In the genomic region with DNA sequence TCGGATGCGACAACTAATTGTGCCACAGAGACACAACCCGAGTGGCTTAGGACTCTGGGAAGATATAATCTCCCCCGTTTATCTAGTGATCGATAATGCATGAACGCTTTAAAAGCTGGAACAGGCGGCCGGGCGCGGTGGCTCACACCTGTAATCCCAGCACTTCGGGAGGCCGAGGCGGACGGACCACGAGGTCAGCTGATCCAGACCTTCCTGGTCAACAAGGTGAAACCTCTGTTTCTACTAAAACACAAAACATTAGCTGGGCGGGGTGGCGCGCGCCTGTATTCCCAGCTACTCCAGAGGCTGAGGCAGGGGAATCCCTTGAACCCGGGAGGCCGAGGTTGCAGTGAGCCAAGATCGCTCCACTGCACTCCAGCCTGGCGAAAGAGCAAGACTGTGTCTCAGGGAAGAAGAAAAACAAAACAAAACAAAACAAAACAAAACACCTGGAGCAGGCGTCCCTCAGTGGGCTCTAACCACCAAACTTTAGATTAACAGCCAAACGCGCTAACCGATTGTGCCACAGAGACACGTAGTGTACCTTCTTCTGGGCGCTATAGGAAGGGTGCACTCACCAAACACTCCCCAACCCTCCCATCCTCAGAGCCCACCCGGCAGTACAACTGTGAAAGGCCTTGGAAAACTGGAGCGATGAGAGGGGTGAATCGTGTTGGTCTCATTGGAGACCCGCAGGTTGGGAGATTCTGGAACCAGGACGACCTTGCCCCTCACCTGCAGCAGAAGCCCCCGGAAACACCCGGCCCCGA, we compare ENCODE assay signal across 7 cellular contexts. TPM values are rescaled to one million over a fixed set of nuclear protein-coding genes. Genes with fewer than 3 reads are reported as not detected.
"Had no signal": no experiment of that assay in that cellular context is flagged by ENCODE, and none has a peak within 500 bp of the region (broad histone marks: within the 10 kb centered on the region; RNA-seq: fewer than 3 reads in every experiment).

No MANE protein-coding gene starts in this region.

RNA-seq across cellular contexts. Expression of a gene that starts 53.3 kb away (rescaled TPM):
- total RNA-seq: HepG2, HT1080, IMR-90, K562, M059J, Right ventricle myocardium superior, SJSA1 had no signal
- polyA plus RNA-seq: HepG2, IMR-90, K562 had no signal
